Comparison of ENCODE assay signal across 11 cellular contexts in the genomic region with DNA sequence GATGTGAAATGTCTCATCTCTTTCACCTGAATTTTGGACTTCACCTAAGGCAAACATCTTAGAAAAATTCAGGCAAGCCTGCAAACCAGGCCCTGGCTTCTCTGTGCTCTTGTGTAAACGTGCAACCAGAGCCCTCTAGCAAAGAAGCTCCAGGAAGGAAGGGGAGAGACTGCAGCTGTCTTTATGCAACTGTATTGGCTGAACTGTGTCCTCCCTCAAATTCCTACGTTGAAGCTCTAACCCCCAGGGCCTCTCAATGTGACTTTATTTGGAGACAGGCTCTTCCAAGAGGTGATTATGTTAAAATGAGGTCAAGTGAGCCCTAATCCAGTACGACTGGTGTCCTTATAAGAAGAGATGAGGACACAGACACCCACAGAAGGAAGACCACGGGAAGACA.
DNase-seq lines count a peak whose midpoint lies in the region; ATAC-seq and TF ChIP-seq lines count a peak whose summit lies in the region.
"Had no signal": no experiment of that assay in that cellular context is flagged by ENCODE, and none has a peak within 500 bp of the region (broad histone marks: within the 10 kb centered on the region; RNA-seq: fewer than 3 reads in every experiment).

No MANE protein-coding gene starts in this region.

- intact Hi-C loops in heart left ventricle (cut with DNase I), result loop anchor here in 2 of 10 donors (2.0 to 10.0 kb wide), 2 partner anchors 31 to 147 kb away; no protein-coding TSS in a partner anchor
- intact Hi-C loops in sciatic nerve (cut with DNase I), result no loop called here

- DNase-seq in EH (ENCODE audit: low read depth) (peak; percentile 48), SK-N-MC (ENCODE audit: low read depth, low spot score) (no peak), heart left ventricle (no peak), sciatic nerve (ENCODE audit: low spot score) (no peak), RKO (ENCODE audit: low spot score) (no peak)
- no peak for DNase-seq in effector CD4-positive, alpha-beta T cell
- DNase-seq in activated CD4-positive, alpha-beta T cell treated with anti-CD3 and anti-CD28 coated beads, Interleukin-2, amount 50 U/mL, for 4 hours, result no peak
- DNase-seq: activated T-cell treated with anti-CD3 and anti-CD28 coated beads, Interleukin-2, amount 50 U/mL, for 1 hour; SHP77; stimulated activated CD4-positive, alpha-beta T cell treated with anti-CD3 and anti-CD28 coated beads, Interleukin-1b, Interleukin-23, amount 100 ng/mL, for 48 hours had no signal

- H3K9me3 ChIP-seq in SK-N-MC (ENCODE audit: low read depth, low read length), result no peaks in the 10 kb centered on the region
- H3K9me3 ChIP-seq in heart left ventricle, result no peaks in the 10 kb centered on the region

- peak in 1 of 4 donors; percentile 6 for ATAC-seq in heart left ventricle
- peak; percentile 72 for ATAC-seq in sciatic nerve
- no peak for ATAC-seq in GM21423 (IDR thresholded peaks at IDR 0.05; ENCODE audit: unreplicated experiment)

- H3K27ac ChIP-seq in SK-N-MC, result peak overlapping the region; percentile 42
- H3K27ac ChIP-seq in heart left ventricle, result peak overlapping the region; percentile 48 to 92 (median 67)

- 16 to 24% (median 23%) methylated on average over 4 of the region's 4 CpGs for WGBS in heart left ventricle, 4 donors

- no peak for TF ChIP-seq POLR2A in heart left ventricle (IDR thresholded peaks at IDR 0.05)

- H3K36me3 ChIP-seq in SK-N-MC (ENCODE audit: insufficient read depth, low read length), result no peaks in the 10 kb centered on the region; the same call in 1 of the 2 replicates
- peaks cover 0 to 52% (median 0%) of the 10 kb centered on the region in 9 donors for H3K36me3 ChIP-seq in heart left ventricle

- no peaks in the 10 kb centered on the region for H3K27me3 ChIP-seq in heart left ventricle

- H3K4me1 ChIP-seq in heart left ventricle, result peaks cover 10 to 94% (median 83%) of the 10 kb centered on the region in 12 donors

- H3K9ac ChIP-seq in SK-N-MC (ENCODE audit: insufficient read length), result no peak overlapping the region

- TF ChIP-seq CTCF in heart left ventricle (IDR thresholded peaks at IDR 0.05), result no peak

- H3K4me3 ChIP-seq in SK-N-MC (peak overlapping the region; percentile 26; the same call in 1 of the 2 replicates), heart left ventricle (no peak overlapping the region)
